Comparison of ENCODE assay signal across 13 cellular contexts in the genomic region with DNA sequence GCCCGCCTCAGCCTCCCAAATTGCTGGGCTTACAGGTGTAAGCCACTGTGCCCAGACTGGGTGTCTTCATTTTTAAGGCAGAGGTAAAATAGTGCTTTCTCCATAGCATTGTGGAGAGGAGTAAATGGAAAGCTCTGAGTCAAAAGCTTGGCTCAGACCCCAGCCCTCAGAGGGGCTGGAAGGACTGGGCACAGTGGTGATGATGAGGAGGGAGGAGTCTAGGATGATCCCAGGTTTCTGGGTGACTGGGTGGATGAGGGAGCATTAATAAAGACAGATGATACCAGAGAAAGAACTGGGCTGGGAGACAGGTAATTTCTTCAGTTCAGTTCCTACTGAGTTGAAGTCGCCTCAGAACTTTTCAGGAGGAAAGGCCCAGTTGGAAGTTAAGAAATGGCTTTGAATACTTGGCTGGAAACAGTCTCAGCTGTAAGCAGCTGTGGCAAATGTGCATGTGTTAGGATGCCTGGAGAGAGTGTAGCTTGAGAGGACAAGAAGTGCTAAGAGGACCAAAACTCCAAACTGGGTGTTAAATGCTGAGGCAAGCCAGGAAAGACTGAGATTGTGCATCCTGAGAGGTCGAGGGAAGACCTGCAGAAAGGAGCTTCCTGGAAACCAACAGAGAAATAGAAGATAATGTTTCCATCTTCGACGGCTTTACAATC. TPM values are rescaled to one million over a fixed set of nuclear protein-coding genes. Genes with fewer than 3 reads are reported as not detected.
A peak's percentile ranks its signal among the peaks of the same experiment; 100 is the strongest.
DNase-seq lines count a peak whose midpoint lies in the region; ATAC-seq and TF ChIP-seq lines count a peak whose summit lies in the region.
"Had no signal": no experiment of that assay in that cellular context is flagged by ENCODE, and none has a peak within 500 bp of the region (broad histone marks: within the 10 kb centered on the region; RNA-seq: fewer than 3 reads in every experiment).

No MANE protein-coding gene starts in this region.

- 62 to 79% methylated on average over 3 to 5 of the region's 5 CpGs for WGBS in transverse colon (ENCODE audit: low coverage in 1 of 2), 2 donors

- intact Hi-C loops in transverse colon (cut with DNase I; ENCODE audit: low total_unique reads) = no loop called here

- H3K36me3 Mint-ChIP-seq in activated CD4-positive, alpha-beta T cell treated with anti-CD3 and anti-CD28 coated beads, Interleukin-2, amount 10 ng/mL, durations not matched to agents 7 days and 5 days (ENCODE audit: low read depth) = no peaks in the 10 kb centered on the region
- H3K36me3 Mint-ChIP-seq in activated naive CD4-positive, alpha-beta T cell treated with anti-CD3 and anti-CD28 coated beads, Interleukin-2, amount 50 U/mL, for 72 hours = no peaks in the 10 kb centered on the region
- H3K36me3 Mint-ChIP-seq: activated CD8-positive, alpha-beta memory T cell treated with anti-CD3 and anti-CD28 coated beads, Interleukin-2, amount 10 ng/mL, durations not matched to agents 7 days and 5 days; CD8-positive, alpha-beta T cell had no signal

- peak overlapping the region; percentile 73 to 81 (median 80) for H3K27ac ChIP-seq in transverse colon
- H3K27ac ChIP-seq: WERI-Rb-1 had no signal

- no peaks in the 10 kb centered on the region for H3K27me3 ChIP-seq in transverse colon

- in situ Hi-C loops in transverse colon (cut with MboI; ENCODE audit: low pct_ligation_motif_present in 1 of 4, low pct_unique_long_range_greater_than_20kb in 1 of 4, low sequenced_read_pairs in 3 of 4) = no loop called here

- no peak for ATAC-seq in activated naive CD4-positive, alpha-beta T cell treated with anti-CD3 and anti-CD28 coated beads, Interleukin-2, amount 50 U/mL, for 72 hours
- ATAC-seq: activated CD8-positive, alpha-beta memory T cell treated with anti-CD3 and anti-CD28 coated beads, Interleukin-2, amount 10 ng/mL, durations not matched to agents 7 days and 5 days; CD8-positive, alpha-beta T cell had no signal

- peaks cover 4% of the 10 kb centered on the region for H3K4me1 Mint-ChIP-seq in activated CD4-positive, alpha-beta T cell treated with anti-CD3 and anti-CD28 coated beads, Interleukin-2, amount 10 ng/mL, durations not matched to agents 7 days and 5 days

- TF ChIP-seq EP300 in transverse colon (IDR thresholded peaks at IDR 0.05; ENCODE audit: low read depth) = no peak

- H3K4me3 Mint-ChIP-seq in activated CD4-positive, alpha-beta T cell treated with anti-CD3 and anti-CD28 coated beads, Interleukin-2, amount 10 ng/mL, durations not matched to agents 7 days and 5 days = no peak overlapping the region
- H3K4me3 Mint-ChIP-seq: activated CD8-positive, alpha-beta memory T cell treated with anti-CD3 and anti-CD28 coated beads, Interleukin-2, amount 10 ng/mL, durations not matched to agents 7 days and 5 days; CD8-positive, alpha-beta T cell; central memory CD8-positive, alpha-beta T cell had no signal

- peaks cover 14 to 41% (median 16%) of the 10 kb centered on the region in 4 donors for H3K4me1 ChIP-seq in transverse colon

- POLR2A ChIA-PET in activated CD4-positive, alpha-beta T cell treated with anti-CD3 and anti-CD28 coated beads, Interleukin-2, amount 10 ng/mL, durations not matched to agents 7 days and 5 days (lab: Charles Lee) = no interaction called here

- CTCF ChIA-PET in activated CD4-positive, alpha-beta T cell treated with anti-CD3 and anti-CD28 coated beads, Interleukin-2, amount 10 ng/mL, durations not matched to agents 7 days and 5 days (lab: Charles Lee) = interaction anchor here (1.2 to 1.4 kb wide), 2 partner anchors 13 to 20 kb away, joined by 3 read pairs; no protein-coding TSS in a partner anchor

- H3K9me3 ChIP-seq in transverse colon = no peaks in the 10 kb centered on the region

- H3K9me3 Mint-ChIP-seq in activated CD4-positive, alpha-beta T cell treated with anti-CD3 and anti-CD28 coated beads, Interleukin-2, amount 10 ng/mL, durations not matched to agents 7 days and 5 days = no peaks in the 10 kb centered on the region
- H3K9me3 Mint-ChIP-seq in activated naive CD4-positive, alpha-beta T cell treated with anti-CD3 and anti-CD28 coated beads, Interleukin-2, amount 50 U/mL, for 72 hours = no peaks in the 10 kb centered on the region
- H3K9me3 Mint-ChIP-seq: CD8-positive, alpha-beta T cell; central memory CD8-positive, alpha-beta T cell had no signal

- H3K27ac Mint-ChIP-seq in activated CD4-positive, alpha-beta T cell treated with anti-CD3 and anti-CD28 coated beads, Interleukin-2, amount 10 ng/mL, durations not matched to agents 7 days and 5 days = no peak overlapping the region
- no peak overlapping the region for H3K27ac Mint-ChIP-seq in activated naive CD4-positive, alpha-beta T cell treated with anti-CD3 and anti-CD28 coated beads, Interleukin-2, amount 50 U/mL, for 72 hours
- H3K27ac Mint-ChIP-seq: activated CD8-positive, alpha-beta memory T cell treated with anti-CD3 and anti-CD28 coated beads, Interleukin-2, amount 10 ng/mL, durations not matched to agents 7 days and 5 days; CD8-positive, alpha-beta T cell had no signal

- H3K27me3 Mint-ChIP-seq in activated CD4-positive, alpha-beta T cell treated with anti-CD3 and anti-CD28 coated beads, Interleukin-2, amount 10 ng/mL, durations not matched to agents 7 days and 5 days = peaks cover 12% of the 10 kb centered on the region

- DNase-seq in fibroblast of gingiva (ENCODE audit: low read depth) = peak; percentile 35
- DNase-seq in myocyte (ENCODE audit: low read depth) = peak; percentile 36
- DNase-seq in transverse colon = no peak
- DNase-seq in activated CD4-positive, alpha-beta T cell treated with anti-CD3 and anti-CD28 coated beads, Interleukin-2, amount 10 ng/mL, durations not matched to agents 7 days and 5 days = no peak
- DNase-seq in activated naive CD4-positive, alpha-beta T cell treated with anti-CD3 and anti-CD28 coated beads, Interleukin-2, amount 50 U/mL, for 72 hours (ENCODE audit: low spot score in 2 of 2) = no peak
- DNase-seq in NCI-H510A (lab: John Stamatoyannopoulos, UW) = no peak
- DNase-seq: activated CD8-positive, alpha-beta memory T cell treated with anti-CD3 and anti-CD28 coated beads, Interleukin-2, amount 10 ng/mL, durations not matched to agents 7 days and 5 days; activated naive CD4-positive, alpha-beta T cell; CD8-positive, alpha-beta T cell; stimulated activated CD4-positive, alpha-beta T cell treated with anti-CD3 and anti-CD28 coated beads, Interleukin-1b, Interleukin-23, amount 100 ng/mL, for 48 hours; WERI-Rb-1 had no signal

- H3K4me3 ChIP-seq in WI38 (ENCODE audit: low read depth, low read length) (peak overlapping the region; percentile 29), transverse colon (no peak overlapping the region)

- H3K36me3 ChIP-seq in transverse colon = no peaks in the 10 kb centered on the region
- H3K36me3 ChIP-seq: WERI-Rb-1 had no signal

- TF ChIP-seq POLR2A in transverse colon (IDR thresholded peaks at IDR 0.05) = no peak

- TF ChIP-seq CTCF in WI38 (IDR thresholded peaks at IDR 0.05; ENCODE audit: low read depth, low read length) (no peak), transverse colon (IDR thresholded peaks at IDR 0.05) (no peak)

RNA-seq across cellular contexts. Expression of gene MEDAG, which starts 37.1 kb away (rescaled TPM):
- total RNA-seq in myocyte (2.6 and 4.1 TPM in 2 replicates), transverse colon (10 to 100 TPM in 2 of 4 donors, 1 to 10 TPM in 2; 5.4 to 30.8 (median 10.0) TPM)
- 3.1 TPM for polyA plus RNA-seq in myocyte (2012)
- total RNA-seq in activated CD4-positive, alpha-beta T cell treated with anti-CD3 and anti-CD28 coated beads, Interleukin-2, amount 10 ng/mL, durations not matched to agents 7 days and 5 days = not detected
- total RNA-seq in activated naive CD4-positive, alpha-beta T cell treated with anti-CD3 and anti-CD28 coated beads, Interleukin-2, amount 50 U/mL, for 72 hours = not detected
- total RNA-seq: CD8-positive, alpha-beta T cell had no signal

Comparison
In these comparisons a context has a peak if more than half of its experiments do, and no peak if none do; other contexts are left out.
1. DNase-seq: peak in fibroblast of gingiva (single experiment) and myocyte (single experiment); none in transverse colon (single experiment), activated CD4-positive, alpha-beta T cell treated with anti-CD3 and anti-CD28 coated beads, Interleukin-2, amount 10 ng/mL, durations not matched to agents 7 days and 5 days (single experiment), activated naive CD4-positive, alpha-beta T cell treated with anti-CD3 and anti-CD28 coated beads, Interleukin-2, amount 50 U/mL, for 72 hours (0 of 2) and NCI-H510A (single experiment).